ENCODE assay signal across 9 cellular contexts in genomic region chr21:42570841-42571387, GRCh38. TPM values are rescaled to one million over a fixed set of nuclear protein-coding genes. Genes with fewer than 3 reads are reported as not detected.
DNase-seq lines count a peak whose midpoint lies in the region; ATAC-seq, FAIRE-seq and TF ChIP-seq lines count a peak whose summit lies in the region.
"Had no signal": no experiment of that assay in that cellular context is flagged by ENCODE, and none has a peak within 500 bp of the region (broad histone marks: within the 10 kb centered on the region; RNA-seq: fewer than 3 reads in every experiment).

No MANE protein-coding gene starts in this region.

- no peaks in the 10 kb centered on the region for H3K4me1 ChIP-seq in pancreas

- 83 to 88% methylated on average over 20 of the region's 20 CpGs for WGBS in pancreas, 2 donors

- H3K4me3 ChIP-seq in pancreas: no peak overlapping the region
- H3K4me3 ChIP-seq: SK-N-MC had no signal

- intact Hi-C loops in pancreas (cut with DNase I): no loop called here

- DNase-seq in ELF-1 (ENCODE audit: low read depth, low spot score): peak; percentile 75
- peak; percentile 85 for DNase-seq in NCI-H146 (lab: John Stamatoyannopoulos, UW)
- DNase-seq in dermis blood vessel endothelial cell: peak; percentile 7
- DNase-seq in pancreas: peak in 2 of 6 donors; percentile 47 to 50
- DNase-seq in NK-92 (lab: John Stamatoyannopoulos, UW; ENCODE audit: unreplicated experiment): no peak
- DNase-seq in DMS79 treated with DMSO at 0.1 percent for 48 hours (lab: John Stamatoyannopoulos, UW): no peak

- FAIRE-seq in pancreas (lab: Jason Lieb, UNC): no peak

- H3K36me3 ChIP-seq in pancreas: peaks cover 0 to 24% (median 0%) of the 10 kb centered on the region in 3 donors

- H3K27me3 ChIP-seq in pancreas: no peaks in the 10 kb centered on the region

- TF ChIP-seq CTCF in pancreas (IDR thresholded peaks at IDR 0.05): no peak

- ATAC-seq in pancreas: peak in 3 of 4 donors; percentile 36 to 64 (median 63)
- no peak for ATAC-seq in HG03095 (IDR thresholded peaks at IDR 0.05; ENCODE audit: unreplicated experiment)
- no peak for ATAC-seq in GM19324 (IDR thresholded peaks at IDR 0.05; ENCODE audit: low FRiP score, unreplicated experiment)

- H3K27ac ChIP-seq in pancreas: no peak overlapping the region
- H3K27ac ChIP-seq: SK-N-MC had no signal

- no peaks in the 10 kb centered on the region for H3K9me3 ChIP-seq in pancreas

RNA-seq across cellular contexts. Expression of gene SLC37A1, which starts 57.3 kb away (rescaled TPM):
- total RNA-seq in dermis blood vessel endothelial cell (14.0 and 15.0 TPM in 2 replicates), pancreas (10 to 100 TPM in 2 of 6 donors, 1 to 10 TPM in 4; 4.7 to 14.3 (median 6.9) TPM)
- polyA plus RNA-seq in pancreas: 10 to 100 TPM in 1 of 2 donors, 1 to 10 TPM in 1; 8.4 to 14.1 TPM

Comparison
In these comparisons a context has a peak if more than half of its experiments do, and no peak if none do; other contexts are left out.
1. DNase-seq: peak in ELF-1 (single experiment), NCI-H146 (single experiment) and dermis blood vessel endothelial cell (single experiment); none in NK-92 (single experiment) and DMS79 treated with DMSO at 0.1 percent for 48 hours (single experiment).
2. ATAC-seq: peak in pancreas (3 of 4); none in HG03095 (single experiment) and GM19324 (single experiment).